ENCODE assay signal across 11 cellular contexts in the genomic region with DNA sequence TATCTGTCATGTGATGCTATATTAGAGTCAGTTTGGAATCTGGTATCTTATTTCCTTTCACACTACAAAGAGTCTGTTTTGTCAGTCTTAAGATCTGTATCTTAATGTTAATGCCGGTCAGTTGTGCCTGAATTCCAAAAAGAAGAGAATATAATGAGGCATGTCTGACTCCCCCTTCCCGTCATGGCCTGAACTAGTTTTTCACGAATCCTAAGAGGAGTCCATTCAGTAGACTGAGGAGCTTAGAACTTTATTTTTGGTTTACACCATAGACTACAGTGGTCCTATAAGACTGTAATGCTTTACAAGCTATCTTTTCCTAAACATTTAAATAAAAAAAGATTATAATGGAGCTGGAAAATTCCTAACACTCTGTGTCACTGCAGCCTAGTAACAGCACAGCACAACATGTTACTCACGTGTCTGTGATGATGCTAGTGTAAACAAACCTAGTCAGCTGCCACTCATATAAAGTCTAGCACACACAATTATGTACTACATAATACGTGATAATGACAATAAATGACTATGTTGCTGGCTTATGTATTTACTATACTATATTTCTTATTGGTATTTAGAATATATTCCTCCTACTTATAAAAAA. TPM values are rescaled to one million over a fixed set of nuclear protein-coding genes. Genes with fewer than 3 reads are reported as not detected.
DNase-seq lines count a peak whose midpoint lies in the region; ATAC-seq and TF ChIP-seq lines count a peak whose summit lies in the region.
"Had no signal": no experiment of that assay in that cellular context is flagged by ENCODE, and none has a peak within 500 bp of the region (broad histone marks: within the 10 kb centered on the region; RNA-seq: fewer than 3 reads in every experiment).

No MANE protein-coding gene starts in this region.

- H2AFZ ChIP-seq in smooth muscle cell (ENCODE audit: low read depth) = no peak overlapping the region

- H3K4me1 ChIP-seq in Panc1 (ENCODE audit: control insufficient read depth, insufficient read depth, low read length) (no peaks in the 10 kb centered on the region), smooth muscle cell (ENCODE audit: low read depth) (no peaks in the 10 kb centered on the region)

- no peak overlapping the region for H3K27ac Mint-ChIP-seq in activated CD8-positive, alpha-beta T cell treated with anti-CD3 and anti-CD28 coated beads for 36 hours

- intact Hi-C loops in Panc1 (cut with micrococcal nuclease; ENCODE audit: unreplicated experiment) = no loop called here
- intact Hi-C loops in activated CD8-positive, alpha-beta T cell treated with anti-CD3 and anti-CD28 coated beads for 36 hours (cut with micrococcal nuclease) = no loop called here

- no peaks in the 10 kb centered on the region for H4K20me1 ChIP-seq in smooth muscle cell (ENCODE audit: low read depth)

- 32% methylated on average over 5 of the region's 5 CpGs for WGBS in smooth muscle cell (ENCODE audit: low lambda C conversion rate)

- H3K79me2 ChIP-seq in smooth muscle cell (ENCODE audit: low read depth) = no peaks in the 10 kb centered on the region

- H3K9ac ChIP-seq in smooth muscle cell (ENCODE audit: low read depth) = peak overlapping the region; percentile 83

- H3K27me3 ChIP-seq in Panc1 (ENCODE audit: control insufficient read depth, insufficient read depth, low read length) = no peaks in the 10 kb centered on the region
- no peaks in the 10 kb centered on the region for H3K27me3 ChIP-seq in smooth muscle cell (ENCODE audit: low read depth)

- peak; percentile 13 for DNase-seq in NCI-H2171 treated with DMSO at 0.1 percent for 48 hours (lab: John Stamatoyannopoulos, UW)
- DNase-seq in NCI-H2171 (lab: John Stamatoyannopoulos, UW) = no peak
- DNase-seq in Panc1 (ENCODE audit: low read depth, low spot score) = peak; percentile 18
- DNase-seq in fibroblast of the conjunctiva (ENCODE audit: low read depth) = peak; percentile 38
- no peak for DNase-seq in smooth muscle cell (lab: John Stamatoyannopoulos, UW; ENCODE audit: unreplicated experiment)
- DNase-seq in activated CD8-positive, alpha-beta memory T cell treated with anti-CD3 and anti-CD28 coated beads for 24 hours = no peak
- no peak for DNase-seq in activated CD8-positive, alpha-beta T cell treated with anti-CD3 and anti-CD28 coated beads for 36 hours
- DNase-seq: midbrain; NCI-H446; stimulated activated CD4-positive, alpha-beta T cell treated with anti-CD3 and anti-CD28 coated beads, Interleukin-2, amount 100 ng/mL, for 48 hours had no signal

- H3K4me3 ChIP-seq in Panc1 (ENCODE audit: low read depth in 2 of 2, low read length in 2 of 2) = no peak overlapping the region
- H3K4me3 ChIP-seq in smooth muscle cell = no peak overlapping the region

- no peaks in the 10 kb centered on the region for H3K27me3 Mint-ChIP-seq in activated CD8-positive, alpha-beta T cell treated with anti-CD3 and anti-CD28 coated beads for 36 hours

- no peaks in the 10 kb centered on the region for H3K9me3 ChIP-seq in Panc1 (ENCODE audit: control insufficient read depth, insufficient read depth, low read depth, low read length)
- no peaks in the 10 kb centered on the region for H3K9me3 ChIP-seq in smooth muscle cell (replicated peaks; ENCODE audit: low read depth)

- TF ChIP-seq CTCF in Panc1 (IDR thresholded peaks at IDR 0.05) (no peak), smooth muscle cell (IDR thresholded peaks at IDR 0.05; ENCODE audit: borderline replicate concordance, insufficient read depth, poor library complexity, severe bottlenecking) (no peak)
- TF ChIP-seq CTCF in activated CD8-positive, alpha-beta T cell treated with anti-CD3 and anti-CD28 coated beads for 36 hours (IDR thresholded peaks at IDR 0.05) = no peak

- ATAC-seq in Panc1 (peak; percentile 56; the same call in 1 of the 2 replicates), HG02623 (IDR thresholded peaks at IDR 0.05; ENCODE audit: unreplicated experiment) (no peak)
- no peak for ATAC-seq in activated CD8-positive, alpha-beta T cell treated with anti-CD3 and anti-CD28 coated beads for 36 hours

- CTCF ChIA-PET in Panc1 (lab: Charles Lee) = no interaction called here
- CTCF ChIA-PET in activated CD8-positive, alpha-beta T cell treated with anti-CD3 and anti-CD28 coated beads for 36 hours (lab: Charles Lee) = no interaction called here

- POLR2A ChIA-PET in Panc1 (lab: Charles Lee) = no interaction called here
- POLR2A ChIA-PET in activated CD8-positive, alpha-beta T cell treated with anti-CD3 and anti-CD28 coated beads for 36 hours (lab: Charles Lee) = interaction anchor here (1.1 kb wide), 1 partner anchor 10 kb away, joined by 3 read pairs; no protein-coding TSS in a partner anchor

- H3K27ac ChIP-seq in Panc1 (ENCODE audit: low read length) (no peak overlapping the region), smooth muscle cell (ENCODE audit: low read depth) (peak overlapping the region; percentile 91)

- no peaks in the 10 kb centered on the region for H3F3A ChIP-seq in smooth muscle cell (ENCODE audit: low read depth)

- BruUV-seq in Panc1 (replicated peaks; lab: Mats Ljungman, UMichigan) = no TSS peak

- peaks cover 36% of the 10 kb centered on the region for H3K36me3 Mint-ChIP-seq in activated CD8-positive, alpha-beta T cell treated with anti-CD3 and anti-CD28 coated beads for 36 hours (ENCODE audit: low read depth)

- in situ Hi-C loops in Panc1 (cut with HindIII; ENCODE audit: low pct_unique_long_range_greater_than_20kb, low sequenced_read_pairs) = no loop called here

- H3K9me3 Mint-ChIP-seq in activated CD8-positive, alpha-beta T cell treated with anti-CD3 and anti-CD28 coated beads for 36 hours = no peaks in the 10 kb centered on the region

- no peak overlapping the region for H3K4me3 Mint-ChIP-seq in activated CD8-positive, alpha-beta T cell treated with anti-CD3 and anti-CD28 coated beads for 36 hours

- H3K36me3 ChIP-seq in Panc1 (ENCODE audit: control insufficient read depth, insufficient read depth, low read length) (peaks cover 2% of the 10 kb centered on the region; the same call in 1 of the 2 replicates), smooth muscle cell (ENCODE audit: low read depth) (no peaks in the 10 kb centered on the region)

- H3K4me1 Mint-ChIP-seq in activated CD8-positive, alpha-beta T cell treated with anti-CD3 and anti-CD28 coated beads for 36 hours (ENCODE audit: low read depth) = peaks cover 7% of the 10 kb centered on the region

- peak overlapping the region; percentile 7 for H3K4me2 ChIP-seq in smooth muscle cell

RNA-seq across cellular contexts. Expression of gene VPS41, which starts 50.6 kb away (rescaled TPM):
- total RNA-seq in Panc1 (2021; ENCODE audit: unreplicated experiment) (127 TPM), smooth muscle cell (39.7 and 51.0 TPM in 2 replicates)
- polyA plus RNA-seq in Panc1 (2012; ENCODE audit: insufficient read length) = 46.9 TPM
- 22.1 and 31.5 TPM in 2 replicates for polyA plus RNA-seq in smooth muscle cell
- total RNA-seq in activated CD8-positive, alpha-beta T cell treated with anti-CD3 and anti-CD28 coated beads for 36 hours = 10 to 100 TPM; 47.4 to 56.4 TPM

Comparison
In these comparisons a context has a peak if more than half of its experiments do, and no peak if none do; other contexts are left out.
1. DNase-seq: peak in NCI-H2171 treated with DMSO at 0.1 percent for 48 hours (single experiment), Panc1 (single experiment) and fibroblast of the conjunctiva (single experiment); none in NCI-H2171 (single experiment), smooth muscle cell (single experiment), activated CD8-positive, alpha-beta memory T cell treated with anti-CD3 and anti-CD28 coated beads for 24 hours (single experiment) and activated CD8-positive, alpha-beta T cell treated with anti-CD3 and anti-CD28 coated beads for 36 hours (single experiment).